In genomic region chr2:75041226-75041625, GRCh38 we compare ENCODE assay signal across 14 cellular contexts.
DNase-seq lines count a peak whose midpoint lies in the region; ATAC-seq and TF ChIP-seq lines count a peak whose summit lies in the region.
"Had no signal": no experiment of that assay in that cellular context is flagged by ENCODE, and none has a peak within 500 bp of the region (broad histone marks: within the 10 kb centered on the region; RNA-seq: fewer than 3 reads in every experiment).

No MANE protein-coding gene starts in this region.

- H3K27ac ChIP-seq in left ventricle myocardium inferior (replicated peaks) (peak overlapping the region; percentile 74), ascending aorta (peak overlapping the region; percentile 21 to 22), lower lobe of right lung (peak overlapping the region; percentile 2), upper lobe of right lung (no peak overlapping the region), aorta (ENCODE audit: low read depth in 1 of 2, low read length in 2 of 2) (no peak overlapping the region)

- intact Hi-C loops in left ventricle myocardium inferior (cut with micrococcal nuclease) = no loop called here
- intact Hi-C loops in left cardiac atrium (cut with DNase I) = no loop called here
- intact Hi-C loops in ascending aorta (cut with DNase I) = no loop called here
- intact Hi-C loops in lower lobe of right lung (cut with DNase I) = no loop called here
- intact Hi-C loops in upper lobe of right lung (cut with DNase I) = no loop called here
- intact Hi-C loops in aorta (cut with DNase I) = no loop called here

- H3K4me3 Mint-ChIP-seq in nephron progenitor cell = no peak overlapping the region
- H3K4me3 Mint-ChIP-seq: CD4-positive, alpha-beta T cell; HFFc6 had no signal

- no peak overlapping the region for H3K27ac Mint-ChIP-seq in nephron progenitor cell
- H3K27ac Mint-ChIP-seq: CD4-positive, alpha-beta T cell; HFFc6 had no signal

- ATAC-seq in left cardiac atrium = no peak
- ATAC-seq in lower lobe of right lung = no peak
- no peak for ATAC-seq in upper lobe of right lung
- no peak for ATAC-seq in aorta (ENCODE audit: low FRiP score)

- H3K4me1 ChIP-seq in left ventricle myocardium inferior (peaks cover 28% of the 10 kb centered on the region), ascending aorta (peaks cover 0 to 8% of the 10 kb centered on the region in 2 donors), lower lobe of right lung (peaks cover 16% of the 10 kb centered on the region), upper lobe of right lung (no peaks in the 10 kb centered on the region), aorta (ENCODE audit: control insufficient read depth in 1 of 2, insufficient read depth in 2 of 2, low read length in 2 of 2) (no peaks in the 10 kb centered on the region)

- peaks cover 6% of the 10 kb centered on the region for H3K36me3 ChIP-seq in left ventricle myocardium inferior
- no peaks in the 10 kb centered on the region for H3K36me3 ChIP-seq in ascending aorta
- H3K36me3 ChIP-seq in lower lobe of right lung = no peaks in the 10 kb centered on the region
- H3K36me3 ChIP-seq in upper lobe of right lung = no peaks in the 10 kb centered on the region
- no peaks in the 10 kb centered on the region for H3K36me3 ChIP-seq in aorta (ENCODE audit: control insufficient read depth in 1 of 2, insufficient read depth in 2 of 2, low read length in 1 of 2)

- H3K4me3 ChIP-seq in left ventricle myocardium inferior (no peak overlapping the region), ascending aorta (no peak overlapping the region), lower lobe of right lung (no peak overlapping the region), upper lobe of right lung (no peak overlapping the region), aorta (ENCODE audit: low read length in 2 of 2) (no peak overlapping the region)

- no peak for DNase-seq in left ventricle myocardium inferior
- DNase-seq in left cardiac atrium = no peak
- DNase-seq in ascending aorta (ENCODE audit: low spot score in 2 of 2) = no peak
- DNase-seq in lower lobe of right lung = no peak
- DNase-seq in upper lobe of right lung = no peak
- no peak for DNase-seq in nephron progenitor cell
- no peak for DNase-seq in aorta
- DNase-seq: ACHN; C1 segment of cervical spinal cord; Calu3; CD4-positive, alpha-beta T cell; DMS 273 treated with DMSO at 0.1 percent for 48 hours; HCEC 1CT; HFFc6 had no signal

- no peaks in the 10 kb centered on the region for H3K4me1 Mint-ChIP-seq in nephron progenitor cell

- no peaks in the 10 kb centered on the region for H3K36me3 Mint-ChIP-seq in nephron progenitor cell (ENCODE audit: low read depth)

- no peak for TF ChIP-seq CTCF in left ventricle myocardium inferior (IDR thresholded peaks at IDR 0.05; ENCODE audit: borderline replicate concordance)
- TF ChIP-seq CTCF in ascending aorta (IDR thresholded peaks at IDR 0.05) = no peak
- no peak for TF ChIP-seq CTCF in lower lobe of right lung (IDR thresholded peaks at IDR 0.05)
- TF ChIP-seq CTCF in upper lobe of right lung (IDR thresholded peaks at IDR 0.05) = no peak
- TF ChIP-seq CTCF in nephron progenitor cell (IDR thresholded peaks at IDR 0.05) = no peak

- no peaks in the 10 kb centered on the region for H3K9me3 Mint-ChIP-seq in nephron progenitor cell
- H3K9me3 Mint-ChIP-seq: CD4-positive, alpha-beta T cell; HFFc6 had no signal

- peaks cover 7% of the 10 kb centered on the region for H3K9me3 ChIP-seq in left ventricle myocardium inferior (replicated peaks)
- no peaks in the 10 kb centered on the region for H3K9me3 ChIP-seq in ascending aorta
- no peaks in the 10 kb centered on the region for H3K9me3 ChIP-seq in lower lobe of right lung
- H3K9me3 ChIP-seq in upper lobe of right lung = no peaks in the 10 kb centered on the region
- no peaks in the 10 kb centered on the region for H3K9me3 ChIP-seq in aorta (ENCODE audit: control insufficient read depth, low read length)

- H3K27me3 ChIP-seq in left ventricle myocardium inferior (ENCODE audit: low read depth) (no peaks in the 10 kb centered on the region), ascending aorta (no peaks in the 10 kb centered on the region), lower lobe of right lung (ENCODE audit: low read depth) (no peaks in the 10 kb centered on the region), upper lobe of right lung (no peaks in the 10 kb centered on the region), aorta (ENCODE audit: control insufficient read depth in 1 of 2, insufficient read depth in 2 of 2, low read length in 1 of 2) (no peaks in the 10 kb centered on the region)

- 58 to 68% methylated on average over 2 of the region's 2 CpGs for WGBS in aorta, 2 donors

- H3K27me3 Mint-ChIP-seq in nephron progenitor cell (ENCODE audit: low read depth, poor library complexity) = no peaks in the 10 kb centered on the region
- H3K27me3 Mint-ChIP-seq: CD4-positive, alpha-beta T cell had no signal

Comparison
In these comparisons a context has a peak if more than half of its experiments do, and no peak if none do; other contexts are left out.
1. H3K27ac ChIP-seq: peak in left ventricle myocardium inferior (single experiment), ascending aorta (2 of 2) and lower lobe of right lung (single experiment); none in upper lobe of right lung (single experiment) and aorta (0 of 2).